ENCODE assay signal across 8 cellular contexts in the genomic region with DNA sequence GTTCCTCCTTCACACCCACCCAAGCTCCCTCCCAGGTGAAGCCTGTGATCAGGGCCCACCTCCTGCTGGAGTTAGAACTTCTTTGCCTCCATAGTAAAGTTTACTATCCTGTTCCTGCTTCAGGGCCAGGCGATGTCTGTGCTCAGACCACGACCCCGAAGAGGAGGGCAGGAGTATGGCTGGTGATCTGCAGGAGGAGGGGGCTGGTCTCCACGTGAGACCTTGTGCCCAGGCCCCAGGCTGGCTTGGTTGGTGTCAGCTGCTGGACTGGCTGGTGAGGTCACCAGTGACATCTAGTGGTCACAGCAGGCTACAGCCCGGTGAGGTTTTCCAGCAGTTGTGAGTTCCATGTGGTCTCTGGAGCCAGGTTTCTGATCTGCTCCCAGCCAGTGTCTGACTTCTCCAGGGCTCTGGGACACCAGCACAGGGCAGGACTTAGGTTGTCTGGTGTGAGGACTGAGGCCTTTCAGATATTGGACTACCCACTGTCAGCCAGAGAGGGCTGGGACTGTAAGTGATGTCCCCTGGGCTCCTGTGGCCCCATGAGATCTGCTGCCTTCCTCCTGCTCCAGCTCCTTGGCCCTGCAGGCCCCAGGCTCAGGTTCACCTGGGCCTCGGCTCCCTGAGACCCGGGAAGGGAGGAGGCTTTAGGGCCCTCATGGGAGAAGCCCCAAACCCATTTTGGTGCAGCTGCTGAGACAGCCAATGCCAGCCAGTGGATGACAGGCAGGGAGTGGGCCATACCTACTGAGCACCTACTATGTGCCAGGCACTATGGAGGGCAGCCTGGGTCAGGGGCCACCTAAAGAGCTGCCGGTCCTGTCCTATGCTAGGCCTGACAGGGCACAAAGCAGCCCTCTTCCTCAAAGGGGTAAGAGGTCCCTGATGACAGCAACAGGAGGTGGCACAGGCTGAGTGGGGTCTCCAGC. TPM values are rescaled to one million over a fixed set of nuclear protein-coding genes. Genes with fewer than 3 reads are reported as not detected.
DNase-seq lines count a peak whose midpoint lies in the region; ATAC-seq and FAIRE-seq lines count a peak whose summit lies in the region.

No MANE protein-coding gene starts in this region.

- ATAC-seq in CD4-positive, CD25-positive, alpha-beta regulatory T cell (ENCODE audit: low read depth in 2 of 2): peak; percentile 53 to 67
- peak; percentile 55 for ATAC-seq in GM21529 (IDR thresholded peaks at IDR 0.05; ENCODE audit: unreplicated experiment)
- no peak for ATAC-seq in HG03565 (IDR thresholded peaks at IDR 0.05; ENCODE audit: unreplicated experiment)

- H3K9me3 Mint-ChIP-seq in CD4-positive, CD25-positive, alpha-beta regulatory T cell: peaks cover 0 to 1% (median 0%) of the 10 kb centered on the region in 7 donors

- H3K27me3 Mint-ChIP-seq in CD4-positive, CD25-positive, alpha-beta regulatory T cell: peaks cover 13% of the 10 kb centered on the region

- no peak overlapping the region for H3K4me3 ChIP-seq in CD4-positive, CD25-positive, alpha-beta regulatory T cell (ENCODE audit: low read depth, low read length)

- peak; percentile 5 for FAIRE-seq in islet of Langerhans (lab: Jason Lieb, UNC)

- H3K36me3 Mint-ChIP-seq in CD4-positive, CD25-positive, alpha-beta regulatory T cell: no peaks in the 10 kb centered on the region

- no peaks in the 10 kb centered on the region for H3K9me3 ChIP-seq in CD4-positive, CD25-positive, alpha-beta regulatory T cell (ENCODE audit: control insufficient read depth in 2 of 2, low read length in 2 of 2)

- no peaks in the 10 kb centered on the region for H3K36me3 ChIP-seq in CD4-positive, CD25-positive, alpha-beta regulatory T cell (ENCODE audit: control insufficient read depth, insufficient read depth, low read length)

- in situ Hi-C loops in T47D (cut with HindIII; ENCODE audit: low pct_unique_long_range_greater_than_20kb, low sequenced_read_pairs): no loop called here

- H3K4me1 Mint-ChIP-seq in CD4-positive, CD25-positive, alpha-beta regulatory T cell: peaks cover 0 to 3% (median 0%) of the 10 kb centered on the region in 4 donors

- no peaks in the 10 kb centered on the region for H3K4me1 ChIP-seq in CD4-positive, CD25-positive, alpha-beta regulatory T cell (ENCODE audit: control insufficient read depth, insufficient read depth, low read length, poor library complexity, severe bottlenecking)

- no peaks in the 10 kb centered on the region for H3K27me3 ChIP-seq in CD4-positive, CD25-positive, alpha-beta regulatory T cell (ENCODE audit: control insufficient read depth, insufficient read depth, low read length)

- H3K27ac ChIP-seq in CD4-positive, CD25-positive, alpha-beta regulatory T cell (ENCODE audit: insufficient read depth, low read length, poor library complexity, severe bottlenecking): no peak overlapping the region

- DNase-seq in CD4-positive, CD25-positive, alpha-beta regulatory T cell: peak; percentile 16 to 61 (median 48)
- DNase-seq in NCI-H1930 (lab: John Stamatoyannopoulos, UW): peak; percentile 14 to 34
- DNase-seq in UCSD-AML1 (lab: John Stamatoyannopoulos, UW; ENCODE audit: unreplicated experiment): peak; percentile 73
- peak; percentile 65 to 69 for DNase-seq in T47D (ENCODE audit: low read depth in 1 of 2, low spot score in 1 of 2)
- DNase-seq in stimulated activated CD4-positive, alpha-beta T cell treated with anti-CD3 and anti-CD28 coated beads, Interleukin-1b, Interleukin-23, amount 100 ng/mL, for 24 hours (ENCODE audit: low read depth in 4 of 4, low spot score in 1 of 4): peak; percentile 25 to 53 (median 34)

- H3K4me3 Mint-ChIP-seq in CD4-positive, CD25-positive, alpha-beta regulatory T cell: no peak overlapping the region

- no peak overlapping the region for H3K27ac Mint-ChIP-seq in CD4-positive, CD25-positive, alpha-beta regulatory T cell

RNA-seq across cellular contexts. Expression of a gene that starts 6.0 kb away (rescaled TPM):
- total RNA-seq in CD4-positive, CD25-positive, alpha-beta regulatory T cell: not detected
- not detected for polyA plus RNA-seq in CD4-positive, CD25-positive, alpha-beta regulatory T cell

RNA-seq across cellular contexts. Expression of a gene that starts 35.8 kb away (rescaled TPM):
- not detected for total RNA-seq in CD4-positive, CD25-positive, alpha-beta regulatory T cell
- polyA plus RNA-seq in CD4-positive, CD25-positive, alpha-beta regulatory T cell: not detected

RNA-seq across cellular contexts. Expression of a gene that starts 44.0 kb away (rescaled TPM):
- total RNA-seq in CD4-positive, CD25-positive, alpha-beta regulatory T cell: not detected
- not detected for polyA plus RNA-seq in CD4-positive, CD25-positive, alpha-beta regulatory T cell
